In the genomic region with DNA sequence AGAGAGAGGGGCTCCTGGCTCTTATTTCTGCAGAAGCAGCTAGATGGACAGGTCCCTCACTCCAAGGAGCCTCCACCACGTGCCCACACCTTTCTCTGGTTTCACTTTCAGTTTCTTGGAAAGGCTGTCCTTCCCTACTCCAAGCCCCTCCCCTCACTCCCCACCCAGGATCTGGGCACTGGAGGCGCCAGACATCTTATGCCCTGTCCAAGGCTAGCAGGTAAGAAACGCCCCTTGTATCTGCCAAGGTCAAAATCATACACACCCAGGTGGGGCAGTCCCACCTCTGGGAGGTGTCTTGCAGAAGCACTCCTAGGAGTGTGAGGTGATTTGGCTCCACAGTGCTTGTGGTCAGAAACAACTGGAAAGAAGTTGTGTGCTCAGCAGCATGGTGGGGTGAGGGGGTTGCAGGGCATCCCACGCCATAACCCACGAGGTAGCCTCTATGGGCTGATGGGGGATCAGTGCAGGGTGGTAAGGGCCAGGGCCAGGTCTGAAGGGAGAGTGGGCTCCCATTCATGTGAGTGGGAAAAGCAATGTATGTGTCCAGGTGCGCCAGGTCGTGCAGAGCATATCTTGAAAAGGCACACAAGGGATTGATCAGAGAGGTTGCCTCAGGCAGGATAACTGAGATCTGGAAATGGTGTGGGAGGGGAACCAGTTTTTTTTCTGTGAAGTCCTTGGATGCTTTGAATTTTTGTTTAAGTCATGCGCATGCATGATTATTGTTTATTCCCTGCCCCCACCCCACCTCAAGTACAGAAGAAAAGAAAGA, we compare ENCODE assay signal across 9 cellular contexts. TPM values are rescaled to one million over a fixed set of nuclear protein-coding genes. Genes with fewer than 3 reads are reported as not detected.
A peak's percentile ranks its signal among the peaks of the same experiment; 100 is the strongest.
DNase-seq lines count a peak whose midpoint lies in the region; ATAC-seq and TF ChIP-seq lines count a peak whose summit lies in the region.
"Had no signal": no experiment of that assay in that cellular context is flagged by ENCODE, and none has a peak within 500 bp of the region (broad histone marks: within the 10 kb centered on the region; RNA-seq: fewer than 3 reads in every experiment).

No MANE protein-coding gene starts in this region.

- H3K36me3 ChIP-seq in BLaER1 (no peaks in the 10 kb centered on the region), heart left ventricle (no peaks in the 10 kb centered on the region)

- no peaks in the 10 kb centered on the region for H3K36me3 Mint-ChIP-seq in activated T-helper 2 cell treated with anti-CD3 and anti-CD28 coated beads, Interferon-gamma antibody, Interleukin-2, Interleukin-4, amounts not matched to agents 10 μg/mL and 5 μg/mL and 100 μg/mL, durations not matched to agents 14 hours and 24 hours and 36 hours (ENCODE audit: low read depth)

- H3K27me3 ChIP-seq in BLaER1, result no peaks in the 10 kb centered on the region
- no peaks in the 10 kb centered on the region for H3K27me3 ChIP-seq in heart left ventricle

- intact Hi-C loops in activated T-helper 2 cell treated with anti-CD3 and anti-CD28 coated beads, Interferon-gamma antibody, Interleukin-2, Interleukin-4, amounts not matched to agents 10 μg/mL and 5 μg/mL and 100 μg/mL, durations not matched to agents 14 hours and 24 hours and 36 hours (cut with micrococcal nuclease), result no loop called here
- intact Hi-C loops in heart left ventricle (cut with DNase I), result no loop called here

- ATAC-seq in left lobe of liver (peak; percentile 52), heart left ventricle (no peak), HG02884 (IDR thresholded peaks at IDR 0.05; ENCODE audit: unreplicated experiment) (no peak)

- peaks cover 88% of the 10 kb centered on the region for H3K4me1 ChIP-seq in BLaER1
- H3K4me1 ChIP-seq in heart left ventricle, result peaks cover 0 to 52% (median 0%) of the 10 kb centered on the region in 12 donors

- H3K27ac ChIP-seq in BLaER1 (peak overlapping the region; percentile 64), heart left ventricle (no peak overlapping the region)

- H3K9ac ChIP-seq in BLaER1, result peak overlapping the region; percentile 4; the same call in 1 of the 2 replicates

- TF ChIP-seq POLR2A in heart left ventricle (IDR thresholded peaks at IDR 0.05), result no peak

- no peak overlapping the region for H3K4me3 Mint-ChIP-seq in activated T-helper 2 cell treated with anti-CD3 and anti-CD28 coated beads, Interferon-gamma antibody, Interleukin-2, Interleukin-4, amounts not matched to agents 10 μg/mL and 5 μg/mL and 100 μg/mL, durations not matched to agents 14 hours and 24 hours and 36 hours (ENCODE audit: low read depth)

- H3K27ac Mint-ChIP-seq in activated T-helper 2 cell treated with anti-CD3 and anti-CD28 coated beads, Interferon-gamma antibody, Interleukin-2, Interleukin-4, amounts not matched to agents 10 μg/mL and 5 μg/mL and 100 μg/mL, durations not matched to agents 14 hours and 24 hours and 36 hours, result peak overlapping the region; percentile 4

- DNase-seq in HPDE6-E6E7 (ENCODE audit: extremely low spot score) (peak; percentile 78), left lobe of liver (ENCODE audit: low spot score) (no peak), heart left ventricle (no peak), GOT3 (lab: John Stamatoyannopoulos, UW) (no peak), NCI-H524 (lab: John Stamatoyannopoulos, UW) (no peak)
- peak; percentile 38 for DNase-seq in activated T-helper 2 cell treated with anti-CD3 and anti-CD28 coated beads, Interferon-gamma antibody, Interleukin-2, Interleukin-4, amounts not matched to agents 10 μg/mL and 5 μg/mL and 100 μg/mL, durations not matched to agents 14 hours and 24 hours and 36 hours (ENCODE audit: low spot score)

- peak overlapping the region; percentile 70 for H3K4me2 ChIP-seq in BLaER1

- no peaks in the 10 kb centered on the region for H3K9me3 Mint-ChIP-seq in activated T-helper 2 cell treated with anti-CD3 and anti-CD28 coated beads, Interferon-gamma antibody, Interleukin-2, Interleukin-4, amounts not matched to agents 10 μg/mL and 5 μg/mL and 100 μg/mL, durations not matched to agents 14 hours and 24 hours and 36 hours

- no peaks in the 10 kb centered on the region for H4K20me1 ChIP-seq in BLaER1

- 0 out of 2 replicates have a peak overlapping the region, but pooled peaks have one; percentile 5 for H3K4me3 ChIP-seq in BLaER1
- no peak overlapping the region for H3K4me3 ChIP-seq in heart left ventricle

- peaks cover 7% of the 10 kb centered on the region for H3K9me3 ChIP-seq in BLaER1
- H3K9me3 ChIP-seq in heart left ventricle, result no peaks in the 10 kb centered on the region

- H3K4me1 Mint-ChIP-seq in activated T-helper 2 cell treated with anti-CD3 and anti-CD28 coated beads, Interferon-gamma antibody, Interleukin-2, Interleukin-4, amounts not matched to agents 10 μg/mL and 5 μg/mL and 100 μg/mL, durations not matched to agents 14 hours and 24 hours and 36 hours (ENCODE audit: low read depth), result peaks cover 39% of the 10 kb centered on the region

- TF ChIP-seq CTCF in heart left ventricle (IDR thresholded peaks at IDR 0.05), result no peak

- 72 to 79% (median 76%) methylated on average over 8 of the region's 8 CpGs for WGBS in heart left ventricle, 4 donors

- no peaks in the 10 kb centered on the region for H3K27me3 Mint-ChIP-seq in activated T-helper 2 cell treated with anti-CD3 and anti-CD28 coated beads, Interferon-gamma antibody, Interleukin-2, Interleukin-4, amounts not matched to agents 10 μg/mL and 5 μg/mL and 100 μg/mL, durations not matched to agents 14 hours and 24 hours and 36 hours (ENCODE audit: low read depth)

RNA-seq across cellular contexts. Expression of gene PRM1, which starts 31.8 kb away (rescaled TPM):
- not detected in 2 replicates for total RNA-seq in activated T-helper 2 cell treated with anti-CD3 and anti-CD28 coated beads, Interferon-gamma antibody, Interleukin-2, Interleukin-4, amounts not matched to agents 10 μg/mL and 5 μg/mL and 100 μg/mL, durations not matched to agents 14 hours and 24 hours and 36 hours
- total RNA-seq in left lobe of liver (not detected), heart left ventricle (not detected)
- polyA plus RNA-seq in heart left ventricle, result not detected
- polyA plus RNA-seq: esophagus had no signal

RNA-seq across cellular contexts. Expression of gene RMI2, which starts 32.4 kb away (rescaled TPM):
- 65.2 and 67.4 TPM in 2 replicates for total RNA-seq in activated T-helper 2 cell treated with anti-CD3 and anti-CD28 coated beads, Interferon-gamma antibody, Interleukin-2, Interleukin-4, amounts not matched to agents 10 μg/mL and 5 μg/mL and 100 μg/mL, durations not matched to agents 14 hours and 24 hours and 36 hours
- 0.70 TPM for total RNA-seq in left lobe of liver
- 1 to 10 TPM in 4 of 9 donors, under 1 TPM in 3, not detected in 2; 0.23 to 6.6 (median 1.1) TPM for total RNA-seq in heart left ventricle
- polyA plus RNA-seq in heart left ventricle, result under 1 TPM; 0.23 to 0.76 TPM

RNA-seq across cellular contexts. Expression of gene PRM2, which starts 36.6 kb away (rescaled TPM):
- not detected in 2 replicates for total RNA-seq in activated T-helper 2 cell treated with anti-CD3 and anti-CD28 coated beads, Interferon-gamma antibody, Interleukin-2, Interleukin-4, amounts not matched to agents 10 μg/mL and 5 μg/mL and 100 μg/mL, durations not matched to agents 14 hours and 24 hours and 36 hours
- total RNA-seq in left lobe of liver (not detected), heart left ventricle (not detected)
- polyA plus RNA-seq in heart left ventricle, result not detected
- polyA plus RNA-seq: esophagus had no signal

RNA-seq across cellular contexts. Expression of gene PRM3, which starts 39.5 kb away (rescaled TPM):
- total RNA-seq in activated T-helper 2 cell treated with anti-CD3 and anti-CD28 coated beads, Interferon-gamma antibody, Interleukin-2, Interleukin-4, amounts not matched to agents 10 μg/mL and 5 μg/mL and 100 μg/mL, durations not matched to agents 14 hours and 24 hours and 36 hours, result not detected in 2 replicates
- not detected for total RNA-seq in left lobe of liver
- not detected for total RNA-seq in heart left ventricle
- not detected for polyA plus RNA-seq in heart left ventricle
- polyA plus RNA-seq: esophagus had no signal

RNA-seq across cellular contexts. Expression of gene TNP2, which starts 43.8 kb away (rescaled TPM):
- not detected in 2 replicates for total RNA-seq in activated T-helper 2 cell treated with anti-CD3 and anti-CD28 coated beads, Interferon-gamma antibody, Interleukin-2, Interleukin-4, amounts not matched to agents 10 μg/mL and 5 μg/mL and 100 μg/mL, durations not matched to agents 14 hours and 24 hours and 36 hours
- total RNA-seq in left lobe of liver, result not detected
- not detected for total RNA-seq in heart left ventricle
- polyA plus RNA-seq in heart left ventricle, result not detected
- polyA plus RNA-seq: esophagus had no signal

Comparison
In these comparisons a context has a peak if more than half of its experiments do, and no peak if none do; other contexts are left out.
1. DNase-seq: peak in HPDE6-E6E7 (single experiment) and activated T-helper 2 cell treated with anti-CD3 and anti-CD28 coated beads, Interferon-gamma antibody, Interleukin-2, Interleukin-4, amounts not matched to agents 10 μg/mL and 5 μg/mL and 100 μg/mL, durations not matched to agents 14 hours and 24 hours and 36 hours (single experiment); none in left lobe of liver (single experiment), heart left ventricle (0 of 5), GOT3 (single experiment) and NCI-H524 (0 of 2).